ENCODE assay signal across 17 cellular contexts in genomic region chr12:69661386-69661785, GRCh38. TPM values are rescaled to one million over a fixed set of nuclear protein-coding genes. Genes with fewer than 3 reads are reported as not detected.
DNase-seq lines count a peak whose midpoint lies in the region; ATAC-seq and TF ChIP-seq lines count a peak whose summit lies in the region.
"Had no signal": no experiment of that assay in that cellular context is flagged by ENCODE, and none has a peak within 500 bp of the region (broad histone marks: within the 10 kb centered on the region; RNA-seq: fewer than 3 reads in every experiment).

No MANE protein-coding gene starts in this region.

- H4K91ac ChIP-seq in mesenchymal stem cell (ENCODE audit: low read length) = no peak overlapping the region

- DNase-seq in right atrium auricular region (ENCODE audit: low spot score) (peak; percentile 13), cardiac septum (ENCODE audit: low spot score) (no peak), cerebellar cortex (ENCODE audit: low spot score) (peak; percentile 65), mesenchymal stem cell (no peak), inferior parietal cortex (ENCODE audit: extremely low spot score) (no peak), KBM-7 (no peak)
- DNase-seq in activated CD8-positive, alpha-beta T cell treated with anti-CD3 and anti-CD28 coated beads for 36 hours = no peak
- DNase-seq: ACHN; Caco-2; CD4-positive, alpha-beta T cell; GDM1 had no signal

- H2BK12ac ChIP-seq in mesenchymal stem cell (ENCODE audit: low read length in 2 of 2) = no peak overlapping the region

- no peak overlapping the region for H4K8ac ChIP-seq in mesenchymal stem cell (ENCODE audit: low read length)

- no peak overlapping the region for H3K4me3 Mint-ChIP-seq in activated CD8-positive, alpha-beta T cell treated with anti-CD3 and anti-CD28 coated beads for 36 hours
- H3K4me3 Mint-ChIP-seq: CD4-positive, alpha-beta T cell; IgD-negative memory B cell had no signal

- H3K4me2 ChIP-seq in mesenchymal stem cell (ENCODE audit: low read length, poor library complexity, severe bottlenecking) = no peak overlapping the region

- no peak overlapping the region for H3K9ac ChIP-seq in mesenchymal stem cell (ENCODE audit: low read length)

- H3K4me3 ChIP-seq in right atrium auricular region = no peak overlapping the region
- no peak overlapping the region for H3K4me3 ChIP-seq in mesenchymal stem cell (ENCODE audit: insufficient read depth in 1 of 2, low read depth in 1 of 2, low read length in 2 of 2)
- H3K4me3 ChIP-seq: HAP-1 had no signal

- no peak for TF ChIP-seq CTCF in right atrium auricular region (IDR thresholded peaks at IDR 0.05)
- TF ChIP-seq CTCF in activated CD8-positive, alpha-beta T cell treated with anti-CD3 and anti-CD28 coated beads for 36 hours (IDR thresholded peaks at IDR 0.05) = no peak

- H3K36me3 ChIP-seq in right atrium auricular region (no peaks in the 10 kb centered on the region), mesenchymal stem cell (ENCODE audit: control insufficient read depth in 1 of 2, insufficient read depth in 2 of 2, low read depth in 1 of 2, low read length in 2 of 2) (no peaks in the 10 kb centered on the region)
- H3K36me3 ChIP-seq: HAP-1 had no signal

- H2BK5ac ChIP-seq in mesenchymal stem cell (ENCODE audit: low read depth, low read length, poor library complexity, severe bottlenecking) = no peak overlapping the region

- H3K36me3 Mint-ChIP-seq in activated CD8-positive, alpha-beta T cell treated with anti-CD3 and anti-CD28 coated beads for 36 hours (ENCODE audit: low read depth) = no peaks in the 10 kb centered on the region
- H3K36me3 Mint-ChIP-seq: IgD-negative memory B cell had no signal

- H3K27ac ChIP-seq in right atrium auricular region = peak overlapping the region in 1 of 2 donors; percentile 30
- peak overlapping the region; percentile 64 for H3K27ac ChIP-seq in mesenchymal stem cell (ENCODE audit: low read length, poor library complexity, severe bottlenecking)
- H3K27ac ChIP-seq: C4-2B had no signal

- no peak overlapping the region for H2BK120ac ChIP-seq in mesenchymal stem cell (ENCODE audit: low read depth, low read length)

- POLR2A ChIA-PET in activated CD8-positive, alpha-beta T cell treated with anti-CD3 and anti-CD28 coated beads for 36 hours (lab: Charles Lee) = interaction anchor here (0.6 kb wide), 1 partner anchor 22 kb away, joined by 3 read pairs; no protein-coding TSS in a partner anchor

- H3K4me1 ChIP-seq in right atrium auricular region (peaks cover 0 to 8% of the 10 kb centered on the region in 2 donors), mesenchymal stem cell (ENCODE audit: control insufficient read depth, insufficient read depth, low read depth, low read length) (peaks cover 13% of the 10 kb centered on the region)

- no peak for ATAC-seq in activated CD8-positive, alpha-beta T cell treated with anti-CD3 and anti-CD28 coated beads for 36 hours
- ATAC-seq: HepG2 had no signal

- peak overlapping the region; percentile 95 for H2AK5ac ChIP-seq in mesenchymal stem cell (ENCODE audit: low read length, severe bottlenecking)

- H3K79me1 ChIP-seq in mesenchymal stem cell (replicated peaks; ENCODE audit: low read length, poor library complexity, severe bottlenecking) = no peaks in the 10 kb centered on the region

- no peak overlapping the region for H3K14ac ChIP-seq in mesenchymal stem cell (ENCODE audit: low read length in 2 of 2)

- no peak overlapping the region for H3K27ac Mint-ChIP-seq in activated CD8-positive, alpha-beta T cell treated with anti-CD3 and anti-CD28 coated beads for 36 hours
- H3K27ac Mint-ChIP-seq: CD4-positive, alpha-beta T cell; IgD-negative memory B cell had no signal

- peaks cover 18% of the 10 kb centered on the region for H3K27me3 Mint-ChIP-seq in activated CD8-positive, alpha-beta T cell treated with anti-CD3 and anti-CD28 coated beads for 36 hours

- no peaks in the 10 kb centered on the region for H3K9me3 Mint-ChIP-seq in activated CD8-positive, alpha-beta T cell treated with anti-CD3 and anti-CD28 coated beads for 36 hours
- H3K9me3 Mint-ChIP-seq: CD4-positive, alpha-beta T cell; IgD-negative memory B cell had no signal

- no peaks in the 10 kb centered on the region for H3K4me1 Mint-ChIP-seq in activated CD8-positive, alpha-beta T cell treated with anti-CD3 and anti-CD28 coated beads for 36 hours (ENCODE audit: low read depth)
- H3K4me1 Mint-ChIP-seq: IgD-negative memory B cell had no signal

- no peak overlapping the region for H3K18ac ChIP-seq in mesenchymal stem cell (ENCODE audit: low read depth in 1 of 2, low read length in 2 of 2)

- intact Hi-C loops in cardiac septum (cut with DNase I) = no loop called here
- intact Hi-C loops in activated CD8-positive, alpha-beta T cell treated with anti-CD3 and anti-CD28 coated beads for 36 hours (cut with micrococcal nuclease) = no loop called here

- CTCF ChIA-PET in activated CD8-positive, alpha-beta T cell treated with anti-CD3 and anti-CD28 coated beads for 36 hours (lab: Charles Lee) = no interaction called here

- no peak overlapping the region for H3K23ac ChIP-seq in mesenchymal stem cell (ENCODE audit: low read length in 2 of 2)

- no peak overlapping the region for H3K4ac ChIP-seq in mesenchymal stem cell (ENCODE audit: low read depth in 1 of 2, low read length in 2 of 2)

- H3K9me3 ChIP-seq in right atrium auricular region (no peaks in the 10 kb centered on the region), mesenchymal stem cell (ENCODE audit: control insufficient read depth, low read length) (no peaks in the 10 kb centered on the region)
- H3K9me3 ChIP-seq: Caco-2, HAP-1 had no signal

- no peak overlapping the region for H2AFZ ChIP-seq in mesenchymal stem cell (ENCODE audit: low read depth, low read length)

- in situ Hi-C loops in KBM-7 (cut with MboI; ENCODE audit: low pct_unique_long_range_greater_than_20kb, low sequenced_read_pairs) = no loop called here

- H2BK15ac ChIP-seq in mesenchymal stem cell (ENCODE audit: low read depth, poor library complexity, severe bottlenecking) = no peak overlapping the region

- H3K27me3 ChIP-seq in right atrium auricular region (no peaks in the 10 kb centered on the region), mesenchymal stem cell (ENCODE audit: control insufficient read depth in 1 of 2, insufficient read depth in 1 of 2, low read length in 2 of 2) (no peaks in the 10 kb centered on the region)

- 97% methylated on average over 4 of the region's 4 CpGs for WGBS in mesenchymal stem cell

RNA-seq across cellular contexts. Expression of gene BEST3, which starts 37.7 kb away (rescaled TPM):
- 1 to 10 TPM in 1 of 2 donors, not detected in 1; 1.4 TPM for total RNA-seq in right atrium auricular region
- total RNA-seq in cardiac septum = 0.73 TPM
- polyA plus RNA-seq in mesenchymal stem cell (2013, experiment 1 of 2) = 0.25 TPM
- polyA plus RNA-seq in mesenchymal stem cell (2013, experiment 2 of 2) = 0.07 TPM
- total RNA-seq in activated CD8-positive, alpha-beta T cell treated with anti-CD3 and anti-CD28 coated beads for 36 hours = not detected
- total RNA-seq: CD4-positive, alpha-beta T cell; H4; HepG2 had no signal
- polyA plus RNA-seq: BJ, HepG2, IgD-negative memory B cell had no signal

RNA-seq across cellular contexts. Expression of gene LRRC10, which starts 50.7 kb away (rescaled TPM):
- 10 to 100 TPM in 1 of 2 donors, 1 to 10 TPM in 1; 3.1 to 32.4 TPM for total RNA-seq in right atrium auricular region
- 30.3 TPM for total RNA-seq in cardiac septum
- not detected for polyA plus RNA-seq in mesenchymal stem cell (2013, experiment 1 of 2)
- not detected for polyA plus RNA-seq in mesenchymal stem cell (2013, experiment 2 of 2)
- not detected for total RNA-seq in activated CD8-positive, alpha-beta T cell treated with anti-CD3 and anti-CD28 coated beads for 36 hours
- total RNA-seq: Caco-2; CD4-positive, alpha-beta T cell; H4; HepG2 had no signal
- polyA plus RNA-seq: BJ, HepG2, IgD-negative memory B cell had no signal

Comparison
In these comparisons a context has a peak if more than half of its experiments do, and no peak if none do; other contexts are left out.
1. DNase-seq: peak in right atrium auricular region (single experiment) and cerebellar cortex (single experiment); none in cardiac septum (single experiment), mesenchymal stem cell (single experiment), inferior parietal cortex (single experiment), activated CD8-positive, alpha-beta T cell treated with anti-CD3 and anti-CD28 coated beads for 36 hours (single experiment) and KBM-7 (single experiment).
2. RNA of gene LRRC10, which starts 50.7 kb away (total RNA-seq): 3.1 to 32.4 TPM in right atrium auricular region and 30.3 TPM in cardiac septum (single experiment); not detected in activated CD8-positive, alpha-beta T cell treated with anti-CD3 and anti-CD28 coated beads for 36 hours; every median in the first group is over 4 times any median in the second.